In genomic region chr18:54948350-54948837, GRCh38 we compare ENCODE assay signal across 1 cellular context.
TF ChIP-seq lines count a peak whose summit lies in the region.

No MANE protein-coding gene starts in this region.

TF ChIP-seq in HepG2, 621 proteins besides CTCF, POLR2A, EP300 and RAD21 (continued from another document and continues in another):
- TF ChIP-seq, protein P1, sequence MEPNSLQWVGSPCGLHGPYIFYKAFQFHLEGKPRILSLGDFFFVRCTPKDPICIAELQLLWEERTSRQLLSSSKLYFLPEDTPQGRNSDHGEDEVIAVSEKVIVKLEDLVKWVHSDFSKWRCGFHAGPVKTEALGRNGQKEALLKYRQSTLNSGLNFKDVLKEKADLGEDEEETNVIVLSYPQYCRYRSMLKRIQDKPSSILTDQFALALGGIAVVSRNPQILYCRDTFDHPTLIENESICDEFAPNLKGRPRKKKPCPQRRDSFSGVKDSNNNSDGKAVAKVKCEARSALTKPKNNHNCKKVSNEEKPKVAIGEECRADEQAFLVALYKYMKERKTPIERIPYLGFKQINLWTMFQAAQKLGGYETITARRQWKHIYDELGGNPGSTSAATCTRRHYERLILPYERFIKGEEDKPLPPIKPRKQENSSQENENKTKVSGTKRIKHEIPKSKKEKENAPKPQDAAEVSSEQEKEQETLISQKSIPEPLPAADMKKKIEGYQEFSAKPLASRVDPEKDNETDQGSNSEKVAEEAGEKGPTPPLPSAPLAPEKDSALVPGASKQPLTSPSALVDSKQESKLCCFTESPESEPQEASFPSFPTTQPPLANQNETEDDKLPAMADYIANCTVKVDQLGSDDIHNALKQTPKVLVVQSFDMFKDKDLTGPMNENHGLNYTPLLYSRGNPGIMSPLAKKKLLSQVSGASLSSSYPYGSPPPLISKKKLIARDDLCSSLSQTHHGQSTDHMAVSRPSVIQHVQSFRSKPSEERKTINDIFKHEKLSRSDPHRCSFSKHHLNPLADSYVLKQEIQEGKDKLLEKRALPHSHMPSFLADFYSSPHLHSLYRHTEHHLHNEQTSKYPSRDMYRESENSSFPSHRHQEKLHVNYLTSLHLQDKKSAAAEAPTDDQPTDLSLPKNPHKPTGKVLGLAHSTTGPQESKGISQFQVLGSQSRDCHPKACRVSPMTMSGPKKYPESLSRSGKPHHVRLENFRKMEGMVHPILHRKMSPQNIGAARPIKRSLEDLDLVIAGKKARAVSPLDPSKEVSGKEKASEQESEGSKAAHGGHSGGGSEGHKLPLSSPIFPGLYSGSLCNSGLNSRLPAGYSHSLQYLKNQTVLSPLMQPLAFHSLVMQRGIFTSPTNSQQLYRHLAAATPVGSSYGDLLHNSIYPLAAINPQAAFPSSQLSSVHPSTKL (CRISPR knock-in tag; IDR thresholded peaks at IDR 0.05), result peak; percentile 98
- TF ChIP-seq NBN (conservative IDR thresholded peaks at IDR 0.05) (no peak), ZNF768 (CRISPR knock-in tag; IDR thresholded peaks at IDR 0.05) (no peak), KLF16 (CRISPR knock-in tag; IDR thresholded peaks at IDR 0.05) (peak in 1 of 2 experiments; percentile 61; a peak in 1 of 4 replicates), ZFP62 (CRISPR knock-in tag; IDR thresholded peaks at IDR 0.05) (no peak), ZNF143 (CRISPR knock-in tag; IDR thresholded peaks at IDR 0.05) (no peak), ZNF83 (CRISPR knock-in tag; IDR thresholded peaks at IDR 0.05; ENCODE audit: borderline replicate concordance) (no peak), ELF3 (CRISPR knock-in tag; IDR thresholded peaks at IDR 0.05) (peak; percentile 82), YEATS2 (CRISPR knock-in tag; IDR thresholded peaks at IDR 0.05; ENCODE audit: borderline replicate concordance) (no peak), ZNF841 (CRISPR knock-in tag; IDR thresholded peaks at IDR 0.05; ENCODE audit: borderline replicate concordance) (no peak), SAP130 (CRISPR knock-in tag; IDR thresholded peaks at IDR 0.05; ENCODE audit: low read depth) (peak; percentile 87), SMARCE1 (IDR thresholded peaks at IDR 0.05; ENCODE audit: borderline replicate concordance) (no peak), NFKBIZ (CRISPR knock-in tag; IDR thresholded peaks at IDR 0.05) (peak; percentile 64; the same call in 1 of the 2 replicates), NCOA1 (CRISPR knock-in tag; IDR thresholded peaks at IDR 0.05) (no peak), ZNF10 (CRISPR knock-in tag; IDR thresholded peaks at IDR 0.05; ENCODE audit: borderline replicate concordance, low read depth) (no peak), JARID2 (CRISPR knock-in tag; IDR thresholded peaks at IDR 0.05; ENCODE audit: insufficient replicate concordance) (no peak), CEBPG (CRISPR knock-in tag; IDR thresholded peaks at IDR 0.05) (peak; percentile 65), PREB (CRISPR knock-in tag; IDR thresholded peaks at IDR 0.05) (no peak), ZNF354B (CRISPR knock-in tag; IDR thresholded peaks at IDR 0.05) (no peak), ZBTB44 (CRISPR knock-in tag; IDR thresholded peaks at IDR 0.05) (no peak), ZNF33A (CRISPR knock-in tag; IDR thresholded peaks at IDR 0.05; ENCODE audit: borderline replicate concordance) (0 out of 2 replicates have a peak, but pooled peaks have one; percentile 74), HIC2 (CRISPR knock-in tag; IDR thresholded peaks at IDR 0.05; ENCODE audit: low read depth) (no peak), WIZ (CRISPR knock-in tag; IDR thresholded peaks at IDR 0.05) (no peak), ZNF878 (CRISPR knock-in tag; IDR thresholded peaks at IDR 0.05) (no peak), ZNF670 (CRISPR knock-in tag; IDR thresholded peaks at IDR 0.05; ENCODE audit: borderline replicate concordance) (no peak), IKZF4 (CRISPR knock-in tag; IDR thresholded peaks at IDR 0.05; ENCODE audit: borderline replicate concordance, low read depth, not compliant biosample characterization) (no peak), ZBTB46 (CRISPR knock-in tag; IDR thresholded peaks at IDR 0.05; ENCODE audit: borderline replicate concordance) (no peak), ZNF136 (CRISPR knock-in tag; IDR thresholded peaks at IDR 0.05; ENCODE audit: low read depth) (no peak), ZNF577 (CRISPR knock-in tag; IDR thresholded peaks at IDR 0.05; ENCODE audit: borderline replicate concordance, low read depth) (no peak), MAFK (conservative IDR thresholded peaks at IDR 0.05 in 1 of 2, IDR thresholded peaks at IDR 0.05 in 1 of 2; ENCODE audit: low read length in 2 of 2) (no peak), ZNF639 (CRISPR knock-in tag; conservative IDR thresholded peaks at IDR 0.05) (no peak), ZFP41 (CRISPR knock-in tag; IDR thresholded peaks at IDR 0.05; ENCODE audit: borderline replicate concordance) (no peak), FLYWCH1 (CRISPR knock-in tag; IDR thresholded peaks at IDR 0.05) (no peak)
- TF ChIP-seq, protein P2, sequence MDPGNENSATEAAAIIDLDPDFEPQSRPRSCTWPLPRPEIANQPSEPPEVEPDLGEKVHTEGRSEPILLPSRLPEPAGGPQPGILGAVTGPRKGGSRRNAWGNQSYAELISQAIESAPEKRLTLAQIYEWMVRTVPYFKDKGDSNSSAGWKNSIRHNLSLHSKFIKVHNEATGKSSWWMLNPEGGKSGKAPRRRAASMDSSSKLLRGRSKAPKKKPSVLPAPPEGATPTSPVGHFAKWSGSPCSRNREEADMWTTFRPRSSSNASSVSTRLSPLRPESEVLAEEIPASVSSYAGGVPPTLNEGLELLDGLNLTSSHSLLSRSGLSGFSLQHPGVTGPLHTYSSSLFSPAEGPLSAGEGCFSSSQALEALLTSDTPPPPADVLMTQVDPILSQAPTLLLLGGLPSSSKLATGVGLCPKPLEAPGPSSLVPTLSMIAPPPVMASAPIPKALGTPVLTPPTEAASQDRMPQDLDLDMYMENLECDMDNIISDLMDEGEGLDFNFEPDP (CRISPR knock-in tag; conservative IDR thresholded peaks at IDR 0.05), result no peak
- TF ChIP-seq, protein P3, sequence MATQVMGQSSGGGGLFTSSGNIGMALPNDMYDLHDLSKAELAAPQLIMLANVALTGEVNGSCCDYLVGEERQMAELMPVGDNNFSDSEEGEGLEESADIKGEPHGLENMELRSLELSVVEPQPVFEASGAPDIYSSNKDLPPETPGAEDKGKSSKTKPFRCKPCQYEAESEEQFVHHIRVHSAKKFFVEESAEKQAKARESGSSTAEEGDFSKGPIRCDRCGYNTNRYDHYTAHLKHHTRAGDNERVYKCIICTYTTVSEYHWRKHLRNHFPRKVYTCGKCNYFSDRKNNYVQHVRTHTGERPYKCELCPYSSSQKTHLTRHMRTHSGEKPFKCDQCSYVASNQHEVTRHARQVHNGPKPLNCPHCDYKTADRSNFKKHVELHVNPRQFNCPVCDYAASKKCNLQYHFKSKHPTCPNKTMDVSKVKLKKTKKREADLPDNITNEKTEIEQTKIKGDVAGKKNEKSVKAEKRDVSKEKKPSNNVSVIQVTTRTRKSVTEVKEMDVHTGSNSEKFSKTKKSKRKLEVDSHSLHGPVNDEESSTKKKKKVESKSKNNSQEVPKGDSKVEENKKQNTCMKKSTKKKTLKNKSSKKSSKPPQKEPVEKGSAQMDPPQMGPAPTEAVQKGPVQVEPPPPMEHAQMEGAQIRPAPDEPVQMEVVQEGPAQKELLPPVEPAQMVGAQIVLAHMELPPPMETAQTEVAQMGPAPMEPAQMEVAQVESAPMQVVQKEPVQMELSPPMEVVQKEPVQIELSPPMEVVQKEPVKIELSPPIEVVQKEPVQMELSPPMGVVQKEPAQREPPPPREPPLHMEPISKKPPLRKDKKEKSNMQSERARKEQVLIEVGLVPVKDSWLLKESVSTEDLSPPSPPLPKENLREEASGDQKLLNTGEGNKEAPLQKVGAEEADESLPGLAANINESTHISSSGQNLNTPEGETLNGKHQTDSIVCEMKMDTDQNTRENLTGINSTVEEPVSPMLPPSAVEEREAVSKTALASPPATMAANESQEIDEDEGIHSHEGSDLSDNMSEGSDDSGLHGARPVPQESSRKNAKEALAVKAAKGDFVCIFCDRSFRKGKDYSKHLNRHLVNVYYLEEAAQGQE (IDR thresholded peaks at IDR 0.05; ENCODE audit: borderline replicate concordance in 1 of 2, low read depth in 1 of 2, low read length in 2 of 2), result peak in 1 of 2 experiments; percentile 27; a peak in 1 of 4 replicates
- TF ChIP-seq, protein P4, sequence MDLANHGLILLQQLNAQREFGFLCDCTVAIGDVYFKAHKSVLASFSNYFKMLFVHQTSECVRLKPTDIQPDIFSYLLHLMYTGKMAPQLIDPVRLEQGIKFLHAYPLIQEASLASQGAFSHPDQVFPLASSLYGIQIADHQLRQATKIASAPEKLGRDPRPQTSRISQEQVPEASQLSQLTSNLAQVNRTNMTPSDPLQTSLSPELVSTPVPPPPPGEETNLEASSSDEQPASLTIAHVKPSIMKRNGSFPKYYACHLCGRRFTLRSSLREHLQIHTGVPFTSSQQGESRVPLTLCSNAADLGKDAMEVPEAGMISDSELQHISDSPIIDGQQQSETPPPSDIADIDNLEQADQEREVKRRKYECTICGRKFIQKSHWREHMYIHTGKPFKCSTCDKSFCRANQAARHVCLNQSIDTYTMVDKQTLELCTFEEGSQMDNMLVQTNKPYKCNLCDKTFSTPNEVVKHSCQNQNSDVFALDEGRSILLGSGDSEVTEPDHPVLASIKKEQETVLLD (CRISPR knock-in tag; IDR thresholded peaks at IDR 0.05; ENCODE audit: low read depth), result no peak
- TF ChIP-seq, protein P5, sequence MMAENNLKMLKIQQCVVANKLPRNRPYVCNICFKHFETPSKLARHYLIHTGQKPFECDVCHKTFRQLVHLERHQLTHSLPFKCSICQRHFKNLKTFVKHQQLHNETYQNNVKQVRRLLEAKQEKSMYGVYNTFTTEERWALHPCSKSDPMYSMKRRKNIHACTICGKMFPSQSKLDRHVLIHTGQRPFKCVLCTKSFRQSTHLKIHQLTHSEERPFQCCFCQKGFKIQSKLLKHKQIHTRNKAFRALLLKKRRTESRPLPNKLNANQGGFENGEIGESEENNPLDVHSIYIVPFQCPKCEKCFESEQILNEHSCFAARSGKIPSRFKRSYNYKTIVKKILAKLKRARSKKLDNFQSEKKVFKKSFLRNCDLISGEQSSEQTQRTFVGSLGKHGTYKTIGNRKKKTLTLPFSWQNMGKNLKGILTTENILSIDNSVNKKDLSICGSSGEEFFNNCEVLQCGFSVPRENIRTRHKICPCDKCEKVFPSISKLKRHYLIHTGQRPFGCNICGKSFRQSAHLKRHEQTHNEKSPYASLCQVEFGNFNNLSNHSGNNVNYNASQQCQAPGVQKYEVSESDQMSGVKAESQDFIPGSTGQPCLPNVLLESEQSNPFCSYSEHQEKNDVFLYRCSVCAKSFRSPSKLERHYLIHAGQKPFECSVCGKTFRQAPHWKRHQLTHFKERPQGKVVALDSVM (CRISPR knock-in tag; IDR thresholded peaks at IDR 0.05), result no peak
- TF ChIP-seq, protein P6, sequence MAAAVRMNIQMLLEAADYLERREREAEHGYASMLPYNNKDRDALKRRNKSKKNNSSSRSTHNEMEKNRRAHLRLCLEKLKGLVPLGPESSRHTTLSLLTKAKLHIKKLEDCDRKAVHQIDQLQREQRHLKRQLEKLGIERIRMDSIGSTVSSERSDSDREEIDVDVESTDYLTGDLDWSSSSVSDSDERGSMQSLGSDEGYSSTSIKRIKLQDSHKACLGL (CRISPR knock-in tag; IDR thresholded peaks at IDR 0.05), result no peak
